ENCODE assay signal across 10 cellular contexts in genomic region chr1:200654660-200655059, GRCh38. TPM values are rescaled to one million over a fixed set of nuclear protein-coding genes. Genes with fewer than 3 reads are reported as not detected.
DNase-seq lines count a peak whose midpoint lies in the region; ATAC-seq and TF ChIP-seq lines count a peak whose summit lies in the region.
"Had no signal": no experiment of that assay in that cellular context is flagged by ENCODE, and none has a peak within 500 bp of the region (broad histone marks: within the 10 kb centered on the region; RNA-seq: fewer than 3 reads in every experiment).

No MANE protein-coding gene starts in this region.

- H3K9me3 ChIP-seq in HCT116 (ENCODE audit: control insufficient read depth in 1 of 2, insufficient read depth in 1 of 2, low read depth in 1 of 2, low read length in 2 of 2) (no peaks in the 10 kb centered on the region), smooth muscle cell (replicated peaks; ENCODE audit: low read depth) (no peaks in the 10 kb centered on the region), esophagus squamous epithelium (no peaks in the 10 kb centered on the region), adrenal gland (replicated peaks in 1 of 3) (no peaks in the 10 kb centered on the region)

- H3K36me3 ChIP-seq in HCT116 (ENCODE audit: control insufficient read depth in 1 of 2, insufficient read depth in 2 of 2, low read length in 2 of 2) = no peaks in the 10 kb centered on the region
- no peaks in the 10 kb centered on the region for H3K36me3 ChIP-seq in smooth muscle cell (ENCODE audit: low read depth)
- H3K36me3 ChIP-seq in esophagus squamous epithelium = peaks cover 0 to 100% (median 12%) of the 10 kb centered on the region in 3 donors
- peaks cover 0 to 49% of the 10 kb centered on the region in 2 donors for H3K36me3 ChIP-seq in adrenal gland (replicated peaks in 1 of 2)

- no peaks in the 10 kb centered on the region for H3F3A ChIP-seq in smooth muscle cell (ENCODE audit: low read depth)

- H3K27ac ChIP-seq in HCT116 (ENCODE audit: low read depth, low read length) (peak overlapping the region; percentile 28; the same call in 1 of the 2 replicates), smooth muscle cell (ENCODE audit: low read depth) (peak overlapping the region; percentile 70), esophagus squamous epithelium (no peak overlapping the region), adrenal gland (no peak overlapping the region)

- H3K36me3 Mint-ChIP-seq in activated T-cell treated with anti-CD3 and anti-CD28 coated beads, Interleukin-2, amount 50 U/mL, for 24 hours (ENCODE audit: low read depth) = peaks cover 71% of the 10 kb centered on the region

- 95% methylated on average over 5 of the region's 5 CpGs for WGBS in smooth muscle cell (ENCODE audit: low lambda C conversion rate)
- WGBS in esophagus squamous epithelium, 2 donors = 80 to 88% methylated on average over 5 of the region's 5 CpGs
- WGBS in adrenal gland, 4 donors = 91 to 96% (median 93%) methylated on average over 5 of the region's 5 CpGs

- intact Hi-C loops in HCT116 (cut with micrococcal nuclease) (no loop called here), esophagus squamous epithelium (cut with DNase I) (no loop called here), adrenal gland (cut with DNase I) (no loop called here)

- ATAC-seq in HCT116 = no peak
- peak; percentile 86 for ATAC-seq in HG03521 (IDR thresholded peaks at IDR 0.05; ENCODE audit: unreplicated experiment)
- ATAC-seq: left colon had no signal

- H3K79me2 ChIP-seq in HCT116 (ENCODE audit: insufficient read depth, low read length) = no peaks in the 10 kb centered on the region
- H3K79me2 ChIP-seq in smooth muscle cell (ENCODE audit: low read depth) = no peaks in the 10 kb centered on the region

- H2AFZ ChIP-seq in HCT116 (ENCODE audit: low read depth, low read length, poor library complexity, severe bottlenecking) = no peak overlapping the region
- no peak overlapping the region for H2AFZ ChIP-seq in smooth muscle cell (ENCODE audit: low read depth)

- H3K4me3 Mint-ChIP-seq in activated T-cell treated with anti-CD3 and anti-CD28 coated beads, Interleukin-2, amount 50 U/mL, for 24 hours = no peak overlapping the region

- no TSS peak for BruUV-seq in HCT116 (replicated peaks; lab: Mats Ljungman, UMichigan)

- peak overlapping the region; percentile 43 for H3K4me2 ChIP-seq in HCT116 (ENCODE audit: low read length)
- no peak overlapping the region for H3K4me2 ChIP-seq in smooth muscle cell

- TF ChIP-seq RAD21 in HCT116 (IDR thresholded peaks at IDR 0.05; ENCODE audit: low read depth) = no peak

- no peaks in the 10 kb centered on the region for H3K9me3 Mint-ChIP-seq in activated T-cell treated with anti-CD3 and anti-CD28 coated beads, Interleukin-2, amount 50 U/mL, for 24 hours

- peaks cover 27% of the 10 kb centered on the region for H3K4me1 Mint-ChIP-seq in activated T-cell treated with anti-CD3 and anti-CD28 coated beads, Interleukin-2, amount 50 U/mL, for 24 hours (ENCODE audit: low read depth)

- peak overlapping the region; percentile 6 for H3K27ac Mint-ChIP-seq in activated T-cell treated with anti-CD3 and anti-CD28 coated beads, Interleukin-2, amount 50 U/mL, for 24 hours

- TF ChIP-seq CTCF in HCT116 (IDR thresholded peaks at IDR 0.05 in 2 of 3, conservative IDR thresholded peaks at IDR 0.05 in 1 of 3; ENCODE audit: borderline replicate concordance in 1 of 3, insufficient read depth in 1 of 3, low read depth in 2 of 3, low read length in 2 of 3) = no peak
- no peak for TF ChIP-seq CTCF in smooth muscle cell (IDR thresholded peaks at IDR 0.05; ENCODE audit: borderline replicate concordance, insufficient read depth, poor library complexity, severe bottlenecking)
- TF ChIP-seq CTCF in esophagus squamous epithelium (IDR thresholded peaks at IDR 0.05) = no peak
- TF ChIP-seq CTCF in adrenal gland (IDR thresholded peaks at IDR 0.05) = no peak

- no peak for DNase-seq in activated T-cell treated with anti-CD3 and anti-CD28 coated beads, Interleukin-2, amount 50 U/mL, for 24 hours
- no peak for DNase-seq in activated T-cell treated with anti-CD3 and anti-CD28 coated beads for 4 hours
- DNase-seq in HCT116 (ENCODE audit: low read depth, low spot score) = no peak
- no peak for DNase-seq in smooth muscle cell (lab: John Stamatoyannopoulos, UW; ENCODE audit: unreplicated experiment)
- no peak for DNase-seq in esophagus squamous epithelium (lab: John Stamatoyannopoulos, UW)
- DNase-seq in adrenal gland = no peak
- no peak for DNase-seq in DMS 273 (lab: John Stamatoyannopoulos, UW; ENCODE audit: unreplicated experiment)
- DNase-seq: left colon, NCI-H526 treated with DMSO at 0.1 percent for 48 hours had no signal

- RAD21 ChIA-PET in HCT116 (lab: Charles Lee; ENCODE audit: low non-redundant PET in 1 of 2, low total read pairs in 2 of 2, uncharacterized antibody in 2 of 2, unreplicated experiment in 2 of 2) = no interaction called here

- TF ChIP-seq POLR2A in HCT116 (IDR thresholded peaks at IDR 0.05; ENCODE audit: borderline replicate concordance, extremely low read depth, insufficient read depth, insufficient read length) (no peak), esophagus squamous epithelium (IDR thresholded peaks at IDR 0.05) (no peak), adrenal gland (IDR thresholded peaks at IDR 0.05) (no peak)

- H4K20me1 ChIP-seq in HCT116 (ENCODE audit: insufficient read depth) (no peaks in the 10 kb centered on the region), smooth muscle cell (ENCODE audit: low read depth) (no peaks in the 10 kb centered on the region)

- no peak overlapping the region for H3K4me3 ChIP-seq in HCT116 (replicated peaks in 1 of 2; ENCODE audit: low read depth in 1 of 2, low read length in 2 of 2)
- no peak overlapping the region for H3K4me3 ChIP-seq in smooth muscle cell
- no peak overlapping the region for H3K4me3 ChIP-seq in esophagus squamous epithelium
- no peak overlapping the region for H3K4me3 ChIP-seq in adrenal gland

- POLR2A ChIA-PET in HCT116 (lab: Charles Lee) = no interaction called here

- no peaks in the 10 kb centered on the region for H3K27me3 Mint-ChIP-seq in activated T-cell treated with anti-CD3 and anti-CD28 coated beads, Interleukin-2, amount 50 U/mL, for 24 hours

- H3K4me1 ChIP-seq in HCT116 (ENCODE audit: control insufficient read depth in 1 of 2, insufficient read depth in 2 of 2, low read length in 2 of 2) (peaks cover 14 to 35% of the 10 kb centered on the region in 2 experiments), smooth muscle cell (ENCODE audit: low read depth) (no peaks in the 10 kb centered on the region), esophagus squamous epithelium (peaks cover 0 to 6% (median 3%) of the 10 kb centered on the region in 3 donors), adrenal gland (replicated peaks in 1 of 2) (no peaks in the 10 kb centered on the region)

- CTCF ChIA-PET in HCT116 (lab: Charles Lee) = no interaction called here

- H3K27me3 ChIP-seq in HCT116 (ENCODE audit: insufficient read depth, low read length) (no peaks in the 10 kb centered on the region), smooth muscle cell (ENCODE audit: low read depth) (no peaks in the 10 kb centered on the region), esophagus squamous epithelium (no peaks in the 10 kb centered on the region), adrenal gland (no peaks in the 10 kb centered on the region)

- H3K9me2 ChIP-seq in HCT116 (ENCODE audit: insufficient read depth) = no peaks in the 10 kb centered on the region

- H3K9ac ChIP-seq in HCT116 (ENCODE audit: low read length) (peak overlapping the region; percentile 24; the same call in 1 of the 2 replicates), smooth muscle cell (ENCODE audit: low read depth) (no peak overlapping the region)

TF ChIP-seq in HCT116, 20 proteins besides CTCF, POLR2A, EP300 and RAD21 (continues in another document):
- no peak for TF ChIP-seq SRF (IDR thresholded peaks at IDR 0.05; ENCODE audit: low read depth)
- no peak for TF ChIP-seq POLR2AphosphoS5 (IDR thresholded peaks at IDR 0.05; ENCODE audit: low read depth, low read length)
- no peak for TF ChIP-seq JUND (IDR thresholded peaks at IDR 0.05)
- TF ChIP-seq EGR1 (IDR thresholded peaks at IDR 0.05; ENCODE audit: low read depth) = no peak
- TF ChIP-seq FOSL1 (IDR thresholded peaks at IDR 0.05; ENCODE audit: low read depth) = no peak
- TF ChIP-seq EZH2phosphoT487 (IDR thresholded peaks at IDR 0.05; ENCODE audit: borderline replicate concordance) = no peak
- no peak for TF ChIP-seq ZNF274 (IDR thresholded peaks at IDR 0.05; ENCODE audit: low read depth, low read length)

RNA-seq across cellular contexts. Expression of gene DDX59, which starts 15.0 kb away (rescaled TPM):
- 16.0 TPM for total RNA-seq in HCT116 (2021; ENCODE audit: unreplicated experiment)
- 11.5 and 13.5 TPM in 2 replicates for polyA plus RNA-seq in HCT116 (2012)
- total RNA-seq in smooth muscle cell = 21.8 and 22.5 TPM in 2 replicates
- polyA plus RNA-seq in smooth muscle cell = 7.7 and 12.4 TPM in 2 replicates
- total RNA-seq in esophagus squamous epithelium = 10 to 100 TPM; 10.2 to 16.8 (median 12.4) TPM
- total RNA-seq in adrenal gland = 10 to 100 TPM; 13.5 to 32.0 (median 24.0) TPM
- polyA plus RNA-seq in adrenal gland = 10 to 100 TPM; 34.5 to 46.1 (median 36.9) TPM

RNA-seq across cellular contexts. Expression of gene KIF14, which starts 34.1 kb away (rescaled TPM):
- total RNA-seq in HCT116 (2021; ENCODE audit: unreplicated experiment) = 21.8 TPM
- 4.7 and 7.3 TPM in 2 replicates for polyA plus RNA-seq in HCT116 (2012)
- 1.3 and 2.5 TPM in 2 replicates for total RNA-seq in smooth muscle cell
- polyA plus RNA-seq in smooth muscle cell = 0.76 and 0.93 TPM in 2 replicates
- total RNA-seq in esophagus squamous epithelium = 1 to 10 TPM; 1.5 to 5.8 (median 3.1) TPM
- total RNA-seq in adrenal gland = 1 to 10 TPM in 2 of 8 donors, under 1 TPM in 6; 0.11 to 1.2 (median 0.33) TPM
- polyA plus RNA-seq in adrenal gland = under 1 TPM; 0.07 to 0.33 (median 0.08) TPM

Comparison
In these comparisons a context has a peak if more than half of its experiments do, and no peak if none do; other contexts are left out.
1. H3K27ac ChIP-seq: peak in HCT116 (single experiment) and smooth muscle cell (single experiment); none in esophagus squamous epithelium (0 of 4) and adrenal gland (0 of 5).